In genomic region chr12:47192046-47192445, GRCh38 we compare ENCODE assay signal across 18 cellular contexts.
DNase-seq lines count a peak whose midpoint lies in the region; ATAC-seq and TF ChIP-seq lines count a peak whose summit lies in the region.
"Had no signal": no experiment of that assay in that cellular context is flagged by ENCODE, and none has a peak within 500 bp of the region (broad histone marks: within the 10 kb centered on the region; RNA-seq: fewer than 3 reads in every experiment).

No MANE protein-coding gene starts in this region.

- no peaks in the 10 kb centered on the region for H3K27me3 ChIP-seq in Karpas-422 (ENCODE audit: low read length)
- no peaks in the 10 kb centered on the region for H3K27me3 ChIP-seq in prostate gland (replicated peaks; ENCODE audit: insufficient read depth)

- peak overlapping the region; percentile 90 for H3K27ac Mint-ChIP-seq in activated T-cell treated with anti-CD3 and anti-CD28 coated beads, Interleukin-2, amount 50 U/mL, for 24 hours
- peak overlapping the region; percentile 79 for H3K27ac Mint-ChIP-seq in activated T-helper 2 cell treated with anti-CD3 and anti-CD28 coated beads, Interferon-gamma antibody, Interleukin-2, Interleukin-4, amounts not matched to agents 10 μg/mL and 5 μg/mL and 100 μg/mL, durations not matched to agents 14 hours and 24 hours and 36 hours
- peak overlapping the region; percentile 95 to 98 for H3K27ac Mint-ChIP-seq in natural killer cell treated with Interleukin-12 subunit alpha and Interleukin-12 subunit beta and Interleukin-15 and Interleukin-18, amount 100 ng/mL, for 72 hours
- H3K27ac Mint-ChIP-seq: brain, type B pancreatic cell had no signal

- H3K4me3 ChIP-seq in Karpas-422 (ENCODE audit: low read length) (no peak overlapping the region), prostate gland (no peak overlapping the region)

- H3K36me3 ChIP-seq in Karpas-422 (ENCODE audit: insufficient read depth, low read length) = no peaks in the 10 kb centered on the region
- no peaks in the 10 kb centered on the region for H3K36me3 ChIP-seq in prostate gland

- H3K9me3 ChIP-seq in Karpas-422 (ENCODE audit: low read length) (no peaks in the 10 kb centered on the region), prostate gland (no peaks in the 10 kb centered on the region)

- 78% methylated on average over 4 of the region's 4 CpGs for WGBS in prostate gland

- H3K9ac ChIP-seq in Karpas-422 (ENCODE audit: low read length) = no peak overlapping the region

- peak overlapping the region; percentile 18 for H3K4me2 ChIP-seq in Karpas-422 (ENCODE audit: low read depth, low read length, poor library complexity, severe bottlenecking)

- H3K27ac ChIP-seq in Karpas-422 (ENCODE audit: low read length) (no peak overlapping the region), prostate gland (no peak overlapping the region)

- no peaks in the 10 kb centered on the region for H3K9me2 ChIP-seq in Karpas-422 (replicated peaks; ENCODE audit: insufficient read depth, low read length)

- no peaks in the 10 kb centered on the region for H3K27me3 Mint-ChIP-seq in activated T-cell treated with anti-CD3 and anti-CD28 coated beads, Interleukin-2, amount 50 U/mL, for 24 hours
- H3K27me3 Mint-ChIP-seq in activated T-helper 2 cell treated with anti-CD3 and anti-CD28 coated beads, Interferon-gamma antibody, Interleukin-2, Interleukin-4, amounts not matched to agents 10 μg/mL and 5 μg/mL and 100 μg/mL, durations not matched to agents 14 hours and 24 hours and 36 hours (ENCODE audit: low read depth) = no peaks in the 10 kb centered on the region
- no peaks in the 10 kb centered on the region for H3K27me3 Mint-ChIP-seq in natural killer cell treated with Interleukin-12 subunit alpha and Interleukin-12 subunit beta and Interleukin-15 and Interleukin-18, amount 100 ng/mL, for 72 hours
- H3K27me3 Mint-ChIP-seq: brain, type B pancreatic cell had no signal

- intact Hi-C loops in activated T-helper 2 cell treated with anti-CD3 and anti-CD28 coated beads, Interferon-gamma antibody, Interleukin-2, Interleukin-4, amounts not matched to agents 10 μg/mL and 5 μg/mL and 100 μg/mL, durations not matched to agents 14 hours and 24 hours and 36 hours (cut with micrococcal nuclease) = loop anchor here (1.0 to 10.0 kb wide), 3 partner anchors 14 to 107 kb away; no protein-coding TSS in a partner anchor
- intact Hi-C loops in prostate gland (cut with DNase I) (no loop called here), left ventricle myocardium superior (cut with micrococcal nuclease) (no loop called here)

- H3K36me3 Mint-ChIP-seq in activated T-cell treated with anti-CD3 and anti-CD28 coated beads, Interleukin-2, amount 50 U/mL, for 24 hours (ENCODE audit: low read depth) = peaks cover 33% of the 10 kb centered on the region
- peaks cover 51% of the 10 kb centered on the region for H3K36me3 Mint-ChIP-seq in activated T-helper 2 cell treated with anti-CD3 and anti-CD28 coated beads, Interferon-gamma antibody, Interleukin-2, Interleukin-4, amounts not matched to agents 10 μg/mL and 5 μg/mL and 100 μg/mL, durations not matched to agents 14 hours and 24 hours and 36 hours (ENCODE audit: low read depth)
- H3K36me3 Mint-ChIP-seq in natural killer cell treated with Interleukin-12 subunit alpha and Interleukin-12 subunit beta and Interleukin-15 and Interleukin-18, amount 100 ng/mL, for 72 hours = peaks cover 12% of the 10 kb centered on the region
- H3K36me3 Mint-ChIP-seq: brain, type B pancreatic cell had no signal

- ATAC-seq in natural killer cell treated with Interleukin-12 subunit alpha and Interleukin-12 subunit beta and Interleukin-15 and Interleukin-18, amount 100 ng/mL, for 72 hours = no peak
- ATAC-seq in left ventricle myocardium superior = no peak

- no peaks in the 10 kb centered on the region for H3K79me2 ChIP-seq in Karpas-422 (ENCODE audit: low read length)

- peak overlapping the region; percentile 59 for H3K4me3 Mint-ChIP-seq in activated T-cell treated with anti-CD3 and anti-CD28 coated beads, Interleukin-2, amount 50 U/mL, for 24 hours
- peak overlapping the region; percentile 55 for H3K4me3 Mint-ChIP-seq in activated T-helper 2 cell treated with anti-CD3 and anti-CD28 coated beads, Interferon-gamma antibody, Interleukin-2, Interleukin-4, amounts not matched to agents 10 μg/mL and 5 μg/mL and 100 μg/mL, durations not matched to agents 14 hours and 24 hours and 36 hours (ENCODE audit: low read depth)
- peak overlapping the region; percentile 82 for H3K4me3 Mint-ChIP-seq in natural killer cell treated with Interleukin-12 subunit alpha and Interleukin-12 subunit beta and Interleukin-15 and Interleukin-18, amount 100 ng/mL, for 72 hours
- H3K4me3 Mint-ChIP-seq: brain, neural crest cell, type B pancreatic cell had no signal

- H3K4me1 ChIP-seq in Karpas-422 (ENCODE audit: low read length) (peaks cover 58% of the 10 kb centered on the region), prostate gland (replicated peaks) (no peaks in the 10 kb centered on the region)

- H3K9me3 Mint-ChIP-seq in activated T-cell treated with anti-CD3 and anti-CD28 coated beads, Interleukin-2, amount 50 U/mL, for 24 hours = no peaks in the 10 kb centered on the region
- H3K9me3 Mint-ChIP-seq in activated T-helper 2 cell treated with anti-CD3 and anti-CD28 coated beads, Interferon-gamma antibody, Interleukin-2, Interleukin-4, amounts not matched to agents 10 μg/mL and 5 μg/mL and 100 μg/mL, durations not matched to agents 14 hours and 24 hours and 36 hours = no peaks in the 10 kb centered on the region
- peaks cover 6% of the 10 kb centered on the region for H3K9me3 Mint-ChIP-seq in natural killer cell treated with Interleukin-12 subunit alpha and Interleukin-12 subunit beta and Interleukin-15 and Interleukin-18, amount 100 ng/mL, for 72 hours
- H3K9me3 Mint-ChIP-seq: brain, neural crest cell, type B pancreatic cell had no signal

- no peak for TF ChIP-seq CTCF in prostate gland (IDR thresholded peaks at IDR 0.05)

- H3K4me1 Mint-ChIP-seq in activated T-cell treated with anti-CD3 and anti-CD28 coated beads, Interleukin-2, amount 50 U/mL, for 24 hours (ENCODE audit: low read depth) = peaks cover 86% of the 10 kb centered on the region
- peaks cover 68% of the 10 kb centered on the region for H3K4me1 Mint-ChIP-seq in activated T-helper 2 cell treated with anti-CD3 and anti-CD28 coated beads, Interferon-gamma antibody, Interleukin-2, Interleukin-4, amounts not matched to agents 10 μg/mL and 5 μg/mL and 100 μg/mL, durations not matched to agents 14 hours and 24 hours and 36 hours (ENCODE audit: low read depth)
- H3K4me1 Mint-ChIP-seq in natural killer cell treated with Interleukin-12 subunit alpha and Interleukin-12 subunit beta and Interleukin-15 and Interleukin-18, amount 100 ng/mL, for 72 hours (ENCODE audit: low read depth in 2 of 2) = peaks cover 57 to 59% of the 10 kb centered on the region in 2 donors

- no peak for DNase-seq in activated T-cell treated with anti-CD3 and anti-CD28 coated beads, Interleukin-2, amount 50 U/mL, for 24 hours
- no peak for DNase-seq in activated T-cell treated with anti-CD3 and anti-CD28 coated beads, Interleukin-2, amount 50 U/mL, for 1 hour
- DNase-seq in Karpas-422 (no peak), prostate gland (ENCODE audit: low spot score) (no peak), NCI-H1048 (lab: John Stamatoyannopoulos, UW) (no peak), left ventricle myocardium superior (no peak)
- DNase-seq in activated T-helper 2 cell treated with anti-CD3 and anti-CD28 coated beads, Interferon-gamma antibody, Interleukin-2, Interleukin-4, amounts not matched to agents 10 μg/mL and 5 μg/mL and 100 μg/mL, durations not matched to agents 14 hours and 24 hours and 36 hours (ENCODE audit: low spot score) = no peak
- no peak for DNase-seq in natural killer cell treated with Interleukin-12 subunit alpha and Interleukin-12 subunit beta and Interleukin-15 and Interleukin-18, amount 100 ng/mL, for 72 hours (ENCODE audit: low spot score)
- DNase-seq: cortex of kidney, foreskin melanocyte, hypothalamus, kidney, mesenchymal stem cell, NCI-H1694, NCI-H2227 treated with DMSO at 0.1 percent for 48 hours had no signal

- H2AFZ ChIP-seq in Karpas-422 (ENCODE audit: low read length) = no peak overlapping the region

- no peaks in the 10 kb centered on the region for H4K20me1 ChIP-seq in Karpas-422 (ENCODE audit: insufficient read depth, low read depth, low read length)

- no peak for TF ChIP-seq POLR2A in prostate gland (IDR thresholded peaks at IDR 0.05)
